8 cellular contexts compared by ENCODE assay signal in genomic region chr12:104477812-104478388, GRCh38. TPM values are rescaled to one million over a fixed set of nuclear protein-coding genes. Genes with fewer than 3 reads are reported as not detected.
DNase-seq lines count a peak whose midpoint lies in the region; ATAC-seq lines count a peak whose summit lies in the region.

No MANE protein-coding gene starts in this region.

- H3K9me3 Mint-ChIP-seq in activated CD4-positive, alpha-beta memory T cell treated with anti-CD3 and anti-CD28 coated beads for 36 hours: no peaks in the 10 kb centered on the region
- H3K9me3 Mint-ChIP-seq in naive B cell: no peaks in the 10 kb centered on the region

- DNase-seq in GF-D8 (lab: John Stamatoyannopoulos, UW): peak; percentile 56
- peak; percentile 53 for DNase-seq in KG1 (lab: John Stamatoyannopoulos, UW)
- DNase-seq in activated CD4-positive, alpha-beta memory T cell treated with anti-CD3 and anti-CD28 coated beads for 36 hours: no peak
- no peak for DNase-seq in naive B cell
- DNase-seq in posterior vena cava (ENCODE audit: low spot score): no peak
- DNase-seq in activated effector memory CD4-positive, alpha-beta T cell treated with anti-CD3 and anti-CD28 coated beads, Interleukin-2, amount 50 U/mL, for 16 hours: no peak

- intact Hi-C loops in activated CD4-positive, alpha-beta memory T cell treated with anti-CD3 and anti-CD28 coated beads for 36 hours (cut with micrococcal nuclease): loop anchor here (1.0 to 5.0 kb wide), 3 partner anchors 15 to 194 kb away; no protein-coding TSS in a partner anchor
- intact Hi-C loops in posterior vena cava (cut with DNase I): no loop called here

- CTCF ChIA-PET in activated CD4-positive, alpha-beta memory T cell treated with anti-CD3 and anti-CD28 coated beads for 36 hours (lab: Charles Lee): interaction anchor here (0.9 to 2.1 kb wide), 10 partner anchors 10 to 313 kb away, joined by 3 to 12 read pairs (median 4); no protein-coding TSS in a partner anchor

- H3K27me3 Mint-ChIP-seq in activated CD4-positive, alpha-beta memory T cell treated with anti-CD3 and anti-CD28 coated beads for 36 hours: no peaks in the 10 kb centered on the region
- H3K27me3 Mint-ChIP-seq in naive B cell: no peaks in the 10 kb centered on the region

- H3K4me1 Mint-ChIP-seq in activated CD4-positive, alpha-beta memory T cell treated with anti-CD3 and anti-CD28 coated beads for 36 hours (ENCODE audit: low read depth): peaks cover 86% of the 10 kb centered on the region
- H3K4me1 Mint-ChIP-seq in naive B cell: peaks cover 73 to 91% (median 87%) of the 10 kb centered on the region in 3 donors

- H3K36me3 Mint-ChIP-seq in activated CD4-positive, alpha-beta memory T cell treated with anti-CD3 and anti-CD28 coated beads for 36 hours: peaks cover 18% of the 10 kb centered on the region
- no peaks in the 10 kb centered on the region for H3K36me3 Mint-ChIP-seq in naive B cell

- peak; percentile 17 to 20 for ATAC-seq in naive B cell (ENCODE audit: low read depth in 2 of 2)
- no peak for ATAC-seq in GM19395 (IDR thresholded peaks at IDR 0.05; ENCODE audit: unreplicated experiment)
- no peak for ATAC-seq in GM18511 (IDR thresholded peaks at IDR 0.05; ENCODE audit: unreplicated experiment)

- H3K27ac Mint-ChIP-seq in activated CD4-positive, alpha-beta memory T cell treated with anti-CD3 and anti-CD28 coated beads for 36 hours: peak overlapping the region; percentile 98
- peak overlapping the region; percentile 94 to 99 (median 98) for H3K27ac Mint-ChIP-seq in naive B cell

- POLR2A ChIA-PET in activated CD4-positive, alpha-beta memory T cell treated with anti-CD3 and anti-CD28 coated beads for 36 hours (lab: Charles Lee): interaction anchor here (0.5 to 2.2 kb wide), 10 partner anchors 8 to 126 kb away, joined by 3 to 33 read pairs (median 3); no protein-coding TSS in a partner anchor

- peak overlapping the region; percentile 84 for H3K4me3 Mint-ChIP-seq in activated CD4-positive, alpha-beta memory T cell treated with anti-CD3 and anti-CD28 coated beads for 36 hours
- peak overlapping the region; percentile 82 to 98 (median 91) for H3K4me3 Mint-ChIP-seq in naive B cell

RNA-seq across cellular contexts. Expression of gene CHST11, which starts 21.2 kb away (rescaled TPM):
- 10 to 100 TPM; 58.3 to 59.0 TPM for total RNA-seq in activated CD4-positive, alpha-beta memory T cell treated with anti-CD3 and anti-CD28 coated beads for 36 hours
- polyA plus RNA-seq in naive B cell (ENCODE audit: low read depth in 6 of 6): 10 to 100 TPM; 39.8 to 63.6 (median 58.6) TPM
- total RNA-seq in posterior vena cava: 10 to 100 TPM; 17.1 to 17.4 TPM

Comparison
In these comparisons a context has a peak if more than half of its experiments do, and no peak if none do; other contexts are left out.
1. DNase-seq: peak in GF-D8 (single experiment) and KG1 (single experiment); none in activated CD4-positive, alpha-beta memory T cell treated with anti-CD3 and anti-CD28 coated beads for 36 hours (single experiment), naive B cell (single experiment), posterior vena cava (single experiment) and activated effector memory CD4-positive, alpha-beta T cell treated with anti-CD3 and anti-CD28 coated beads, Interleukin-2, amount 50 U/mL, for 16 hours (single experiment).
2. ATAC-seq: peak in naive B cell (2 of 2); none in GM19395 (single experiment) and GM18511 (single experiment).